ENCODE assay signal across 8 cellular contexts in genomic region chr7:128109424-128109964, GRCh38.
A peak's percentile ranks its signal among the peaks of the same experiment; 100 is the strongest.
DNase-seq lines count a peak whose midpoint lies in the region; ATAC-seq and TF ChIP-seq lines count a peak whose summit lies in the region.
"Not testable (repeated sequence)": the region's sequence is repeated elsewhere in the genome, so short reads cannot be mapped to it uniquely, and the experiment has no call there.

No MANE protein-coding gene starts in this region.

- not testable (repeated sequence) for H3K27ac Mint-ChIP-seq in GM23338; T-helper 2 cell treated with Interferon-gamma antibody and Interleukin-4, amounts not matched to agents 5 μg/mL and 100 μg/mL, for 36 hours; activated T-helper 17 cell treated with anti-CD3 and anti-CD28 coated beads, Interleukin-2, amount 50 U/mL, for 72 hours; stimulated activated naive CD8-positive, alpha-beta T cell treated with anti-CD3 and anti-CD28 coated beads, Interleukin-15, Interleukin-2, amounts not matched to agents 100 ng/mL and 50 ng/mL, for 24 hours
- peak overlapping the region; percentile 73 for H3K27ac Mint-ChIP-seq in central memory CD8-positive, alpha-beta T cell (ENCODE audit: low read depth)
- H3K27ac Mint-ChIP-seq in natural killer cell: peak overlapping the region in 1 of 2 donors; percentile 24

- intact Hi-C loops in natural killer cell (cut with micrococcal nuclease): not testable (repeated sequence)

- not testable (repeated sequence) for H3K4me3 Mint-ChIP-seq in GM23338
- peak overlapping the region; percentile 73 for H3K4me3 Mint-ChIP-seq in T-helper 2 cell treated with Interferon-gamma antibody and Interleukin-4, amounts not matched to agents 5 μg/mL and 100 μg/mL, for 36 hours
- peak overlapping the region; percentile 49 for H3K4me3 Mint-ChIP-seq in activated T-helper 17 cell treated with anti-CD3 and anti-CD28 coated beads, Interleukin-2, amount 50 U/mL, for 72 hours
- peak overlapping the region; percentile 75 for H3K4me3 Mint-ChIP-seq in central memory CD8-positive, alpha-beta T cell
- H3K4me3 Mint-ChIP-seq in natural killer cell: peak overlapping the region; percentile 60
- H3K4me3 Mint-ChIP-seq in stimulated activated naive CD8-positive, alpha-beta T cell treated with anti-CD3 and anti-CD28 coated beads, Interleukin-15, Interleukin-2, amounts not matched to agents 100 ng/mL and 50 ng/mL, for 24 hours: peak overlapping the region; percentile 64

- H3K27ac ChIP-seq in BLaER1: peak overlapping the region; percentile 87
- H3K27ac ChIP-seq in GM23338 (ENCODE audit: low read depth): not testable (repeated sequence)

- not testable (repeated sequence) for H4K20me1 ChIP-seq in BLaER1; GM23338 (replicated peaks; ENCODE audit: insufficient read depth)

- not testable (repeated sequence) for H3K36me3 Mint-ChIP-seq in GM23338 (ENCODE audit: low read depth); T-helper 2 cell treated with Interferon-gamma antibody and Interleukin-4, amounts not matched to agents 5 μg/mL and 100 μg/mL, for 36 hours (ENCODE audit: low read depth); activated T-helper 17 cell treated with anti-CD3 and anti-CD28 coated beads, Interleukin-2, amount 50 U/mL, for 72 hours (ENCODE audit: low read depth); central memory CD8-positive, alpha-beta T cell (ENCODE audit: insufficient read depth); natural killer cell; stimulated activated naive CD8-positive, alpha-beta T cell treated with anti-CD3 and anti-CD28 coated beads, Interleukin-15, Interleukin-2, amounts not matched to agents 100 ng/mL and 50 ng/mL, for 24 hours (ENCODE audit: low read depth)

- H3K4me1 ChIP-seq in BLaER1: peaks cover 100% of the 10 kb centered on the region
- H3K4me1 ChIP-seq in GM23338 (ENCODE audit: insufficient read depth): not testable (repeated sequence)

- not testable (repeated sequence) for ATAC-seq in GM23338; activated T-helper 17 cell treated with anti-CD3 and anti-CD28 coated beads, Interleukin-2, amount 50 U/mL, for 72 hours (replicated peaks); central memory CD8-positive, alpha-beta T cell (replicated peaks; ENCODE audit: extremely low read depth, poor library complexity, severe bottlenecking); natural killer cell

- DNase-seq in GM23338 (ENCODE audit: low spot score); T-helper 2 cell treated with Interferon-gamma antibody and Interleukin-4, amounts not matched to agents 5 μg/mL and 100 μg/mL, for 36 hours (ENCODE audit: low spot score); central memory CD8-positive, alpha-beta T cell (ENCODE audit: low spot score in 2 of 2); natural killer cell: not testable (repeated sequence)
- DNase-seq in NB4 (ENCODE audit: low read depth): peak; percentile 69

- H3K9me3 ChIP-seq in BLaER1: not testable (repeated sequence)

- H3F3A ChIP-seq in GM23338 (replicated peaks; ENCODE audit: low read depth): not testable (repeated sequence)

- H2AFZ ChIP-seq in GM23338: not testable (repeated sequence)

- not testable (repeated sequence) for H3K79me2 ChIP-seq in GM23338 (replicated peaks; ENCODE audit: insufficient read depth)

- peaks cover 18% of the 10 kb centered on the region for H3K27me3 Mint-ChIP-seq in GM23338 (ENCODE audit: insufficient read depth, low read depth, poor library complexity)
- peaks cover 19% of the 10 kb centered on the region for H3K27me3 Mint-ChIP-seq in T-helper 2 cell treated with Interferon-gamma antibody and Interleukin-4, amounts not matched to agents 5 μg/mL and 100 μg/mL, for 36 hours (ENCODE audit: low read depth)
- H3K27me3 Mint-ChIP-seq in activated T-helper 17 cell treated with anti-CD3 and anti-CD28 coated beads, Interleukin-2, amount 50 U/mL, for 72 hours; central memory CD8-positive, alpha-beta T cell; natural killer cell (ENCODE audit: low read depth in 2 of 2); stimulated activated naive CD8-positive, alpha-beta T cell treated with anti-CD3 and anti-CD28 coated beads, Interleukin-15, Interleukin-2, amounts not matched to agents 100 ng/mL and 50 ng/mL, for 24 hours: not testable (repeated sequence)

- peak overlapping the region; percentile 54 for H3K9ac ChIP-seq in BLaER1

- H3K9me3 Mint-ChIP-seq in GM23338; T-helper 2 cell treated with Interferon-gamma antibody and Interleukin-4, amounts not matched to agents 5 μg/mL and 100 μg/mL, for 36 hours; activated T-helper 17 cell treated with anti-CD3 and anti-CD28 coated beads, Interleukin-2, amount 50 U/mL, for 72 hours; central memory CD8-positive, alpha-beta T cell; natural killer cell; stimulated activated naive CD8-positive, alpha-beta T cell treated with anti-CD3 and anti-CD28 coated beads, Interleukin-15, Interleukin-2, amounts not matched to agents 100 ng/mL and 50 ng/mL, for 24 hours: not testable (repeated sequence)

- H3K4me3 ChIP-seq in BLaER1: peak overlapping the region; percentile 36
- not testable (repeated sequence) for H3K4me3 ChIP-seq in GM23338; NB4 (ENCODE audit: low read depth, low read length)

- not testable (repeated sequence) for H3K4me1 Mint-ChIP-seq in GM23338
- H3K4me1 Mint-ChIP-seq in T-helper 2 cell treated with Interferon-gamma antibody and Interleukin-4, amounts not matched to agents 5 μg/mL and 100 μg/mL, for 36 hours (ENCODE audit: low read depth): peaks cover 46% of the 10 kb centered on the region
- peaks cover 35% of the 10 kb centered on the region for H3K4me1 Mint-ChIP-seq in activated T-helper 17 cell treated with anti-CD3 and anti-CD28 coated beads, Interleukin-2, amount 50 U/mL, for 72 hours
- H3K4me1 Mint-ChIP-seq in central memory CD8-positive, alpha-beta T cell: peaks cover 64% of the 10 kb centered on the region
- peaks cover 42 to 64% of the 10 kb centered on the region in 2 donors for H3K4me1 Mint-ChIP-seq in natural killer cell
- peaks cover 74% of the 10 kb centered on the region for H3K4me1 Mint-ChIP-seq in stimulated activated naive CD8-positive, alpha-beta T cell treated with anti-CD3 and anti-CD28 coated beads, Interleukin-15, Interleukin-2, amounts not matched to agents 100 ng/mL and 50 ng/mL, for 24 hours (ENCODE audit: low read depth)

- H3K27me3 ChIP-seq in BLaER1: not testable (repeated sequence)
- peaks cover 20% of the 10 kb centered on the region for H3K27me3 ChIP-seq in GM23338 (ENCODE audit: insufficient read depth)

- peak; percentile 29 for TF ChIP-seq CTCF in GM23338 (conservative IDR thresholded peaks at IDR 0.05; ENCODE audit: low read depth in 2 of 2)
- TF ChIP-seq CTCF in NB4 (IDR thresholded peaks at IDR 0.05; ENCODE audit: low read depth, low read length); natural killer cell (IDR thresholded peaks at IDR 0.05): not testable (repeated sequence)

- peak overlapping the region; percentile 87 for H3K4me2 ChIP-seq in BLaER1
- not testable (repeated sequence) for H3K4me2 ChIP-seq in GM23338

- H3K36me3 ChIP-seq in BLaER1; GM23338 (ENCODE audit: insufficient read depth): not testable (repeated sequence)

- TF ChIP-seq POLR2A in NB4 (IDR thresholded peaks at IDR 0.05; ENCODE audit: extremely low read depth, insufficient read length): not testable (repeated sequence)

- not testable (repeated sequence) for H3K9me2 ChIP-seq in GM23338 (ENCODE audit: insufficient read depth)
